Comparison of ENCODE assay signal across 9 cellular contexts in genomic region chr9:94039786-94040185, GRCh38.
"Had no signal": no experiment of that assay in that cellular context is flagged by ENCODE, and none has a peak within 500 bp of the region (broad histone marks: within the 10 kb centered on the region; RNA-seq: fewer than 3 reads in every experiment).

No MANE protein-coding gene starts in this region.

- DNase-seq: IMR-90, Karpas-422, KBM-7, KG1 had no signal

- H3K27ac ChIP-seq: HL-60, KMS-11 had no signal

- FAIRE-seq: HepG2, HTR-8/SVneo, K562 had no signal

- H3K4me3 ChIP-seq: K562 had no signal

- ATAC-seq: HepG2, K562 had no signal
